14 cellular contexts compared by ENCODE assay signal in genomic region chr9:16333697-16334096, GRCh38.
"Had no signal": no experiment of that assay in that cellular context is flagged by ENCODE, and none has a peak within 500 bp of the region (broad histone marks: within the 10 kb centered on the region; RNA-seq: fewer than 3 reads in every experiment).

No MANE protein-coding gene starts in this region.

- H3K4me3 ChIP-seq: heart right ventricle, suprapubic skin had no signal

- DNase-seq: activated CD4-positive, alpha-beta memory T cell treated with anti-CD3 and anti-CD28 coated beads, Interleukin-2, amount 10 ng/mL, durations not matched to agents 7 days and 5 days; activated CD4-positive, alpha-beta T cell treated with anti-CD3 and anti-CD28 coated beads for 36 hours; activated CD8-positive, alpha-beta memory T cell treated with anti-CD3 and anti-CD28 coated beads, Interleukin-2, amount 50 U/mL, for 4 hours; activated naive CD4-positive, alpha-beta T cell treated with Interleukin-2 at 50 U/mL for 16 hours; erythroblast; heart right ventricle; stimulated activated CD4-positive, alpha-beta T cell treated with anti-CD3 and anti-CD28 coated beads, Interleukin-2, amount 100 ng/mL, for 24 hours; stimulated activated naive CD4-positive, alpha-beta T cell treated with Interleukin-2 at 50 U/mL for 16 hours; WERI-Rb-1 had no signal

- H3K27me3 ChIP-seq: heart right ventricle, suprapubic skin had no signal

- H3K27ac ChIP-seq: suprapubic skin, WERI-Rb-1 had no signal

- H3K4me1 Mint-ChIP-seq: activated CD4-positive, alpha-beta memory T cell treated with anti-CD3 and anti-CD28 coated beads, Interleukin-2, amount 10 ng/mL, durations not matched to agents 7 days and 5 days; activated CD4-positive, alpha-beta T cell treated with anti-CD3 and anti-CD28 coated beads for 36 hours; central memory CD8-positive, alpha-beta T cell had no signal

- H3K36me3 Mint-ChIP-seq: natural killer cell treated with Interleukin-12 subunit alpha and Interleukin-12 subunit beta and Interleukin-15 and Interleukin-18, amount 100 ng/mL, for 72 hours; type B pancreatic cell had no signal

- H3K27me3 Mint-ChIP-seq: activated CD4-positive, alpha-beta memory T cell treated with anti-CD3 and anti-CD28 coated beads, Interleukin-2, amount 10 ng/mL, durations not matched to agents 7 days and 5 days; activated CD4-positive, alpha-beta T cell treated with anti-CD3 and anti-CD28 coated beads for 36 hours; central memory CD8-positive, alpha-beta T cell had no signal

- FAIRE-seq: islet of Langerhans had no signal

- H3K36me3 ChIP-seq: heart right ventricle, suprapubic skin, WERI-Rb-1 had no signal

- H3K9me3 ChIP-seq: heart right ventricle, suprapubic skin had no signal

- H3K4me3 Mint-ChIP-seq: activated CD4-positive, alpha-beta memory T cell treated with anti-CD3 and anti-CD28 coated beads, Interleukin-2, amount 10 ng/mL, durations not matched to agents 7 days and 5 days; activated CD4-positive, alpha-beta T cell treated with anti-CD3 and anti-CD28 coated beads for 36 hours; central memory CD8-positive, alpha-beta T cell; natural killer cell treated with Interleukin-12 subunit alpha and Interleukin-12 subunit beta and Interleukin-15 and Interleukin-18, amount 100 ng/mL, for 72 hours; type B pancreatic cell had no signal

- H3K27ac Mint-ChIP-seq: activated CD4-positive, alpha-beta memory T cell treated with anti-CD3 and anti-CD28 coated beads, Interleukin-2, amount 10 ng/mL, durations not matched to agents 7 days and 5 days; activated CD4-positive, alpha-beta T cell treated with anti-CD3 and anti-CD28 coated beads for 36 hours; natural killer cell treated with Interleukin-12 subunit alpha and Interleukin-12 subunit beta and Interleukin-15 and Interleukin-18, amount 100 ng/mL, for 72 hours; type B pancreatic cell had no signal
